In genomic region chr2:74043345-74044329, GRCh38 we compare ENCODE assay signal across 1 cellular context.
TF ChIP-seq lines count a peak whose summit lies in the region.

No MANE protein-coding gene starts in this region.

TF ChIP-seq in GM12878, 131 proteins besides CTCF, POLR2A, EP300 and RAD21:
- TF ChIP-seq FOS (IDR thresholded peaks at IDR 0.05; ENCODE audit: borderline replicate concordance, extremely low read depth, insufficient read length) (no peak), ZZZ3 (IDR thresholded peaks at IDR 0.05; ENCODE audit: control insufficient read depth, insufficient read length, low read depth) (no peak), PAX8 (IDR thresholded peaks at IDR 0.05) (no peak), BCLAF1 (IDR thresholded peaks at IDR 0.05) (no peak), FOXM1 (IDR thresholded peaks at IDR 0.05; ENCODE audit: low read depth, low read length) (no peak), MAX (IDR thresholded peaks at IDR 0.05; ENCODE audit: low read depth, low read length) (no peak)
